ENCODE assay signal across 8 cellular contexts in genomic region chr4:184268574-184269160, GRCh38. TPM values are rescaled to one million over a fixed set of nuclear protein-coding genes. Genes with fewer than 3 reads are reported as not detected.
A peak's percentile ranks its signal among the peaks of the same experiment; 100 is the strongest.
DNase-seq lines count a peak whose midpoint lies in the region; ATAC-seq and TF ChIP-seq lines count a peak whose summit lies in the region.

No MANE protein-coding gene starts in this region.

- no peak for DNase-seq in activated naive CD4-positive, alpha-beta T cell treated with anti-CD3 and anti-CD28 coated beads, Interleukin-2, amount 10 ng/mL, durations not matched to agents 7 days and 5 days
- no peak for DNase-seq in activated naive CD4-positive, alpha-beta T cell treated with Interleukin-2 at 50 U/mL for 16 hours
- DNase-seq in esophagus muscularis mucosa (ENCODE audit: extremely low spot score) (no peak), thoracic aorta (ENCODE audit: low spot score) (no peak), pons (ENCODE audit: low spot score) (no peak), NCI-H2107 (lab: John Stamatoyannopoulos, UW) (no peak), COR-L47 (lab: John Stamatoyannopoulos, UW) (no peak)

- TF ChIP-seq CTCF in esophagus muscularis mucosa (IDR thresholded peaks at IDR 0.05) (no peak), thoracic aorta (IDR thresholded peaks at IDR 0.05) (no peak)

- ATAC-seq in SK-N-SH treated with all-trans-retinoic acid at 6 μM for 48 hours (0 out of 3 replicates have a peak, but pooled peaks have one; percentile 17), thoracic aorta (ENCODE audit: insufficient number of reproducible peaks, low FRiP score, low read depth) (no peak)

- H3K27ac ChIP-seq in esophagus muscularis mucosa (replicated peaks in 1 of 4) (peak overlapping the region; percentile 11 to 54 (median 37)), thoracic aorta (peak overlapping the region; percentile 52 to 56)

- 69% methylated on average over 6 of the region's 6 CpGs for WGBS in esophagus muscularis mucosa

- peak overlapping the region; percentile 96 for H3K27ac Mint-ChIP-seq in activated naive CD4-positive, alpha-beta T cell treated with anti-CD3 and anti-CD28 coated beads, Interleukin-2, amount 10 ng/mL, durations not matched to agents 7 days and 5 days

- peaks cover 2% of the 10 kb centered on the region for H3K9me3 Mint-ChIP-seq in activated naive CD4-positive, alpha-beta T cell treated with anti-CD3 and anti-CD28 coated beads, Interleukin-2, amount 10 ng/mL, durations not matched to agents 7 days and 5 days

- peaks cover 4% of the 10 kb centered on the region for H3K27me3 Mint-ChIP-seq in activated naive CD4-positive, alpha-beta T cell treated with anti-CD3 and anti-CD28 coated beads, Interleukin-2, amount 10 ng/mL, durations not matched to agents 7 days and 5 days

- peaks cover 0 to 7% (median 4%) of the 10 kb centered on the region in 4 donors for H3K4me1 ChIP-seq in esophagus muscularis mucosa
- peaks cover 5 to 6% of the 10 kb centered on the region in 2 donors for H3K4me1 ChIP-seq in thoracic aorta (ENCODE audit: control insufficient read depth in 1 of 2, low read depth in 2 of 2)

- H3K4me3 ChIP-seq in esophagus muscularis mucosa (peak overlapping the region in 1 of 4 donors; percentile 33), thoracic aorta (peak overlapping the region; percentile 58)

- H3K4me1 Mint-ChIP-seq in activated naive CD4-positive, alpha-beta T cell treated with anti-CD3 and anti-CD28 coated beads, Interleukin-2, amount 10 ng/mL, durations not matched to agents 7 days and 5 days, result peaks cover 62% of the 10 kb centered on the region

- H3K36me3 Mint-ChIP-seq in activated naive CD4-positive, alpha-beta T cell treated with anti-CD3 and anti-CD28 coated beads, Interleukin-2, amount 10 ng/mL, durations not matched to agents 7 days and 5 days, result no peaks in the 10 kb centered on the region

- CTCF ChIA-PET in activated naive CD4-positive, alpha-beta T cell treated with anti-CD3 and anti-CD28 coated beads, Interleukin-2, amount 10 ng/mL, durations not matched to agents 7 days and 5 days (lab: Charles Lee), result interaction anchor here (0.8 to 9.0 kb wide), 9 partner anchors 13 to 266 kb away, joined by 3 to 115 read pairs (median 6); no protein-coding TSS in a partner anchor

- TF ChIP-seq EP300 in esophagus muscularis mucosa (IDR thresholded peaks at IDR 0.05), result no peak

- intact Hi-C loops in esophagus muscularis mucosa (cut with DNase I), result no loop called here

- H3K4me3 Mint-ChIP-seq in activated naive CD4-positive, alpha-beta T cell treated with anti-CD3 and anti-CD28 coated beads, Interleukin-2, amount 10 ng/mL, durations not matched to agents 7 days and 5 days, result peak overlapping the region; percentile 68

- H3K27me3 ChIP-seq in esophagus muscularis mucosa, result no peaks in the 10 kb centered on the region
- H3K27me3 ChIP-seq in thoracic aorta (replicated peaks; ENCODE audit: insufficient read depth), result no peaks in the 10 kb centered on the region

- H3K36me3 ChIP-seq in esophagus muscularis mucosa (no peaks in the 10 kb centered on the region), thoracic aorta (no peaks in the 10 kb centered on the region)

- no peak for TF ChIP-seq POLR2A in esophagus muscularis mucosa (IDR thresholded peaks at IDR 0.05; ENCODE audit: low read depth)

- no peaks in the 10 kb centered on the region for H3K9me3 ChIP-seq in esophagus muscularis mucosa
- no peaks in the 10 kb centered on the region for H3K9me3 ChIP-seq in thoracic aorta

TF ChIP-seq in SK-N-SH treated with all-trans-retinoic acid at 6 μM for 48 hours, 23 proteins besides CTCF, POLR2A, EP300 and RAD21:
- no peak for TF ChIP-seq ZFP3 (CRISPR knock-in tag; IDR thresholded peaks at IDR 0.05)
- no peak for TF ChIP-seq ZFP30 (CRISPR knock-in tag; IDR thresholded peaks at IDR 0.05)
- TF ChIP-seq CREB5 (CRISPR knock-in tag; IDR thresholded peaks at IDR 0.05; ENCODE audit: low read depth), result no peak
- no peak for TF ChIP-seq TSHZ2 (CRISPR knock-in tag; IDR thresholded peaks at IDR 0.05)
- no peak for TF ChIP-seq BACH2 (CRISPR knock-in tag; IDR thresholded peaks at IDR 0.05; ENCODE audit: borderline replicate concordance)
- TF ChIP-seq ESRRG (CRISPR knock-in tag; IDR thresholded peaks at IDR 0.05), result no peak
- TF ChIP-seq SNAI2 (CRISPR knock-in tag; IDR thresholded peaks at IDR 0.05), result no peak
- no peak for TF ChIP-seq GLIS3 (CRISPR knock-in tag; IDR thresholded peaks at IDR 0.05)
- no peak for TF ChIP-seq TCF4 (CRISPR knock-in tag; IDR thresholded peaks at IDR 0.05; ENCODE audit: borderline replicate concordance)
- TF ChIP-seq ISL1 (CRISPR knock-in tag; IDR thresholded peaks at IDR 0.05), result no peak
- no peak for TF ChIP-seq POU6F1 (CRISPR knock-in tag; IDR thresholded peaks at IDR 0.05; ENCODE audit: borderline replicate concordance, low read depth)
- no peak for TF ChIP-seq ZNF70 (CRISPR knock-in tag; IDR thresholded peaks at IDR 0.05)
- no peak for TF ChIP-seq ZNF565 (CRISPR knock-in tag; conservative IDR thresholded peaks at IDR 0.05; ENCODE audit: low read depth)
- TF ChIP-seq TOX (CRISPR knock-in tag; IDR thresholded peaks at IDR 0.05; ENCODE audit: borderline replicate concordance), result no peak
- TF ChIP-seq ZNF8 (CRISPR knock-in tag; IDR thresholded peaks at IDR 0.05), result no peak
- no peak for TF ChIP-seq RARB (CRISPR knock-in tag; IDR thresholded peaks at IDR 0.05)

RNA-seq across cellular contexts. Expression of gene ENPP6, which starts 51.0 kb away (rescaled TPM):
- total RNA-seq in esophagus muscularis mucosa (1 to 10 TPM in 1 of 4 donors, under 1 TPM in 3; 0.42 to 1.1 (median 0.92) TPM), thoracic aorta (1 to 10 TPM in 1 of 2 donors, under 1 TPM in 1; 0.27 to 2.0 TPM)
